Comparison of ENCODE assay signal across 9 cellular contexts in genomic region chr1:25694167-25694566, GRCh38.
A peak's percentile ranks its signal among the peaks of the same experiment; 100 is the strongest.
DNase-seq lines count a peak whose midpoint lies in the region; ATAC-seq and TF ChIP-seq lines count a peak whose summit lies in the region.
"Had no signal": no experiment of that assay in that cellular context is flagged by ENCODE, and none has a peak within 500 bp of the region (broad histone marks: within the 10 kb centered on the region; RNA-seq: fewer than 3 reads in every experiment).

No MANE protein-coding gene starts in this region.

- H3K4me1 ChIP-seq in GM23338 (ENCODE audit: insufficient read depth) = peaks cover 16% of the 10 kb centered on the region

- no peaks in the 10 kb centered on the region for H3K27me3 ChIP-seq in GM23338 (ENCODE audit: insufficient read depth)

- no peaks in the 10 kb centered on the region for H4K20me1 ChIP-seq in GM23338 (replicated peaks; ENCODE audit: insufficient read depth)

- ATAC-seq in GM23338 = no peak
- ATAC-seq in HG02678 (IDR thresholded peaks at IDR 0.05; ENCODE audit: unreplicated experiment) = no peak
- ATAC-seq in activated T-helper 17 cell treated with anti-CD3 and anti-CD28 coated beads, Interleukin-2, amount 50 U/mL, for 72 hours (replicated peaks) = no peak

- H3K4me3 Mint-ChIP-seq in GM23338 = no peak overlapping the region
- H3K4me3 Mint-ChIP-seq in chondrocyte (ENCODE audit: unreplicated experiment) = no peak overlapping the region
- H3K4me3 Mint-ChIP-seq in activated T-helper 17 cell treated with anti-CD3 and anti-CD28 coated beads, Interleukin-2, amount 50 U/mL, for 72 hours = no peak overlapping the region

- H3K27me3 Mint-ChIP-seq in GM23338 (ENCODE audit: insufficient read depth, low read depth, poor library complexity) (peaks cover 15% of the 10 kb centered on the region), chondrocyte (ENCODE audit: low read depth) (no peaks in the 10 kb centered on the region)
- H3K27me3 Mint-ChIP-seq in activated T-helper 17 cell treated with anti-CD3 and anti-CD28 coated beads, Interleukin-2, amount 50 U/mL, for 72 hours = no peaks in the 10 kb centered on the region

- H3K36me3 ChIP-seq in GM23338 (ENCODE audit: insufficient read depth) = no peaks in the 10 kb centered on the region

- H3K27ac ChIP-seq in GM23338 (ENCODE audit: low read depth) (0 out of 2 replicates have a peak overlapping the region, but pooled peaks have one; percentile 19), skin epidermis (peak overlapping the region in 15 of 21 experiments; percentile 5 to 92 (median 73))

- no peak overlapping the region for H2AFZ ChIP-seq in GM23338

- no peaks in the 10 kb centered on the region for H3K9me2 ChIP-seq in GM23338 (ENCODE audit: insufficient read depth)

- no peak for TF ChIP-seq CTCF in GM23338 (conservative IDR thresholded peaks at IDR 0.05; ENCODE audit: low read depth in 2 of 2)
- no peak for TF ChIP-seq CTCF in chondrocyte (IDR thresholded peaks at IDR 0.05)

- H3K9me3 Mint-ChIP-seq in GM23338 (no peaks in the 10 kb centered on the region), chondrocyte (ENCODE audit: low read depth) (no peaks in the 10 kb centered on the region)
- no peaks in the 10 kb centered on the region for H3K9me3 Mint-ChIP-seq in activated T-helper 17 cell treated with anti-CD3 and anti-CD28 coated beads, Interleukin-2, amount 50 U/mL, for 72 hours

- peaks cover 5% of the 10 kb centered on the region for H3F3A ChIP-seq in GM23338 (replicated peaks; ENCODE audit: low read depth)

- H3K36me3 Mint-ChIP-seq in GM23338 (ENCODE audit: low read depth) (no peaks in the 10 kb centered on the region), chondrocyte (ENCODE audit: low read depth) (no peaks in the 10 kb centered on the region)
- H3K36me3 Mint-ChIP-seq in activated T-helper 17 cell treated with anti-CD3 and anti-CD28 coated beads, Interleukin-2, amount 50 U/mL, for 72 hours (ENCODE audit: low read depth) = no peaks in the 10 kb centered on the region

- peaks cover 29% of the 10 kb centered on the region for H3K4me1 Mint-ChIP-seq in GM23338
- peaks cover 55% of the 10 kb centered on the region for H3K4me1 Mint-ChIP-seq in chondrocyte (ENCODE audit: low read depth)
- H3K4me1 Mint-ChIP-seq in activated T-helper 17 cell treated with anti-CD3 and anti-CD28 coated beads, Interleukin-2, amount 50 U/mL, for 72 hours = peaks cover 15% of the 10 kb centered on the region

- H3K79me2 ChIP-seq in GM23338 (replicated peaks; ENCODE audit: insufficient read depth) = no peaks in the 10 kb centered on the region

- H3K4me3 ChIP-seq in GM23338 (no peak overlapping the region), skin epidermis (no peak overlapping the region)

- peak overlapping the region; percentile 65; the same call in 1 of the 2 replicates for H3K27ac Mint-ChIP-seq in GM23338
- H3K27ac Mint-ChIP-seq in chondrocyte (ENCODE audit: unreplicated experiment) = peak overlapping the region; percentile 97
- no peak overlapping the region for H3K27ac Mint-ChIP-seq in activated T-helper 17 cell treated with anti-CD3 and anti-CD28 coated beads, Interleukin-2, amount 50 U/mL, for 72 hours

- H3K4me2 ChIP-seq in GM23338 = no peak overlapping the region

- DNase-seq in GM23338 (ENCODE audit: low spot score) (no peak), chondrocyte (ENCODE audit: low spot score) (no peak), left kidney (ENCODE audit: low read depth, low spot score) (peak; percentile 72), DMS153 treated with DMSO at 0.1 percent for 48 hours (lab: John Stamatoyannopoulos, UW; ENCODE audit: unreplicated experiment) (no peak), dedifferentiated amniotic fluid mesenchymal stem cell (ENCODE audit: extremely low spot score) (no peak)
- DNase-seq: small intestine had no signal

TF ChIP-seq in GM23338, 12 proteins besides CTCF, POLR2A, EP300 and RAD21 (continues in another document):
- TF ChIP-seq ETS1 (IDR thresholded peaks at IDR 0.05) (no peak), JUNB (IDR thresholded peaks at IDR 0.05; ENCODE audit: unreplicated experiment) (no peak), EZH2phosphoT487 (IDR thresholded peaks at IDR 0.05; ENCODE audit: unreplicated experiment) (no peak), ZNF331 (CRISPR knock-in tag; IDR thresholded peaks at IDR 0.05; ENCODE audit: low read depth) (no peak), STAT1 (IDR thresholded peaks at IDR 0.05; ENCODE audit: unreplicated experiment) (no peak), POLR2AphosphoS5 (IDR thresholded peaks at IDR 0.05; ENCODE audit: low read depth) (no peak), CREB1 (CRISPR knock-in tag; IDR thresholded peaks at IDR 0.05; ENCODE audit: low read depth) (no peak), ZNF114 (CRISPR knock-in tag; IDR thresholded peaks at IDR 0.05) (no peak)
- TF ChIP-seq, protein P1, sequence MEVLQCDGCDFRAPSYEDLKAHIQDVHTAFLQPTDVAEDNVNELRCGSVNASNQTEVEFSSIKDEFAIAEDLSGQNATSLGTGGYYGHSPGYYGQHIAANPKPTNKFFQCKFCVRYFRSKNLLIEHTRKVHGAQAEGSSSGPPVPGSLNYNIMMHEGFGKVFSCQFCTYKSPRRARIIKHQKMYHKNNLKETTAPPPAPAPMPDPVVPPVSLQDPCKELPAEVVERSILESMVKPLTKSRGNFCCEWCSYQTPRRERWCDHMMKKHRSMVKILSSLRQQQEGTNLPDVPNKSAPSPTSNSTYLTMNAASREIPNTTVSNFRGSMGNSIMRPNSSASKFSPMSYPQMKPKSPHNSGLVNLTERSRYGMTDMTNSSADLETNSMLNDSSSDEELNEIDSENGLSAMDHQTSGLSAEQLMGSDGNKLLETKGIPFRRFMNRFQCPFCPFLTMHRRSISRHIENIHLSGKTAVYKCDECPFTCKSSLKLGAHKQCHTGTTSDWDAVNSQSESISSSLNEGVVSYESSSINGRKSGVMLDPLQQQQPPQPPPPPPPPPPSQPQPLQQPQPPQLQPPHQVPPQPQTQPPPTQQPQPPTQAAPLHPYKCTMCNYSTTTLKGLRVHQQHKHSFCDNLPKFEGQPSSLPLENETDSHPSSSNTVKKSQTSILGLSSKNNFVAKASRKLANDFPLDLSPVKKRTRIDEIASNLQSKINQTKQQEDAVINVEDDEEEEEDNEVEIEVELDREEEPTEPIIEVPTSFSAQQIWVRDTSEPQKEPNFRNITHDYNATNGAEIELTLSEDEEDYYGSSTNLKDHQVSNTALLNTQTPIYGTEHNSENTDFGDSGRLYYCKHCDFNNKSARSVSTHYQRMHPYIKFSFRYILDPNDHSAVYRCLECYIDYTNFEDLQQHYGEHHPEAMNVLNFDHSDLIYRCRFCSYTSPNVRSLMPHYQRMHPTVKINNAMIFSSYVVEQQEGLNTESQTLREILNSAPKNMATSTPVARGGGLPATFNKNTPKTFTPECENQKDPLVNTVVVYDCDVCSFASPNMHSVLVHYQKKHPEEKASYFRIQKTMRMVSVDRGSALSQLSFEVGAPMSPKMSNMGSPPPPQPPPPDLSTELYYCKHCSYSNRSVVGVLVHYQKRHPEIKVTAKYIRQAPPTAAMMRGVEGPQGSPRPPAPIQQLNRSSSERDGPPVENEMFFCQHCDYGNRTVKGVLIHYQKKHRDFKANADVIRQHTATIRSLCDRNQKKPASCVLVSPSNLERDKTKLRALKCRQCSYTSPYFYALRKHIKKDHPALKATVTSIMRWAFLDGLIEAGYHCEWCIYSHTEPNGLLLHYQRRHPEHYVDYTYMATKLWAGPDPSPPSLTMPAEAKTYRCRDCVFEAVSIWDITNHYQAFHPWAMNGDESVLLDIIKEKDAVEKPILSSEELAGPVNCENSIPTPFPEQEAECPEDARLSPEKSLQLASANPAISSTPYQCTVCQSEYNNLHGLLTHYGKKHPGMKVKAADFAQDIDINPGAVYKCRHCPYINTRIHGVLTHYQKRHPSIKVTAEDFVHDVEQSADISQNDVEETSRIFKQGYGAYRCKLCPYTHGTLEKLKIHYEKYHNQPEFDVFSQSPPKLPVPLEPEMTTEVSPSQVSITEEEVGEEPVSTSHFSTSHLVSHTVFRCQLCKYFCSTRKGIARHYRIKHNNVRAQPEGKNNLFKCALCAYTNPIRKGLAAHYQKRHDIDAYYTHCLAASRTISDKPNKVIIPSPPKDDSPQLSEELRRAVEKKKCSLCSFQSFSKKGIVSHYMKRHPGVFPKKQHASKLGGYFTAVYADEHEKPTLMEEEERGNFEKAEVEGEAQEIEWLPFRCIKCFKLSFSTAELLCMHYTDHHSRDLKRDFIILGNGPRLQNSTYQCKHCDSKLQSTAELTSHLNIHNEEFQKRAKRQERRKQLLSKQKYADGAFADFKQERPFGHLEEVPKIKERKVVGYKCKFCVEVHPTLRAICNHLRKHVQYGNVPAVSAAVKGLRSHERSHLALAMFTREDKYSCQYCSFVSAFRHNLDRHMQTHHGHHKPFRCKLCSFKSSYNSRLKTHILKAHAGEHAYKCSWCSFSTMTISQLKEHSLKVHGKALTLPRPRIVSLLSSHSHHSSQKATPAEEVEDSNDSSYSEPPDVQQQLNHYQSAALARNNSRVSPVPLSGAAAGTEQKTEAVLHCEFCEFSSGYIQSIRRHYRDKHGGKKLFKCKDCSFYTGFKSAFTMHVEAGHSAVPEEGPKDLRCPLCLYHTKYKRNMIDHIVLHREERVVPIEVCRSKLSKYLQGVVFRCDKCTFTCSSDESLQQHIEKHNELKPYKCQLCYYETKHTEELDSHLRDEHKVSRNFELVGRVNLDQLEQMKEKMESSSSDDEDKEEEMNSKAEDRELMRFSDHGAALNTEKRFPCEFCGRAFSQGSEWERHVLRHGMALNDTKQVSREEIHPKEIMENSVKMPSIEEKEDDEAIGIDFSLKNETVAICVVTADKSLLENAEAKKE (CRISPR knock-in tag; IDR thresholded peaks at IDR 0.05) = no peak
